19 cellular contexts compared by ENCODE assay signal in the genomic region with DNA sequence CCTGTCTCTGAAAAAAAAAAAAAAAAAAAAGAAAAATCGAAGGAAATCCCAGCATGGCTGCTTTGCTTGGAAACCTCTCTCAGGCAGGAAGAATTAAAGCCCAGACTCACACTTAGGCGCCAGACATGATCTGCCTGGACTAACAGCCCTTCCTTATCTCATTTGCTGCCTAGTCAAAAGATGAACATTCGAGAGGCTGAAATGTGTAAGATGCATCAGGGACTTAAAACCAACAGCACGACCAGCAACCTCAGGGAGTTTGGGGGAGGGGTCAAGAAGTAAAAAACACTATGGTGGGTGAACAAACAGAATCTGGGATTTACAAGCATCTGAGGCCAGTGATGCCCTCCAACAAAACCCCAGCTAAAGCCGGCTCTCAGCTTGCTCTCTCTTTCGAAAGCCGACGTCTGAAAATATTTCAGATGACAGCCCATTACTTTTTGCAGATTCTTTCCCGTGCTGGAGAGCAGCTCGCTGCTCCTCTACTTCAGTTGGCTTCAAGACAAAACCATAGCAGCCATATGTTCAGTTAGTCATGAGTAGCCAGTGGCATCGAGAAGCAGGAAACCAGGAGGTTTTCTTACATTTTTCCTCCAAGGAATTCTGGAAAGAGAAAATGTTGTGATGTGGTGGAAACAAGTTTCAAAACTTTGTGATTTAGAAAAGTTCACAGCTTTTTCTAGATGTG.
DNase-seq lines count a peak whose midpoint lies in the region; ATAC-seq and TF ChIP-seq lines count a peak whose summit lies in the region.
"Had no signal": no experiment of that assay in that cellular context is flagged by ENCODE, and none has a peak within 500 bp of the region (broad histone marks: within the 10 kb centered on the region; RNA-seq: fewer than 3 reads in every experiment).

No MANE protein-coding gene starts in this region.

- no peak for TF ChIP-seq POLR2A in right lobe of liver (IDR thresholded peaks at IDR 0.05)

- H3K4me3 ChIP-seq in astrocyte of the cerebellum (ENCODE audit: low read depth, low read length) (no peak overlapping the region), foreskin fibroblast (ENCODE audit: low read depth in 1 of 2, low read length in 2 of 2) (peak overlapping the region in 1 of 2 donors; percentile 30), right lobe of liver (no peak overlapping the region)
- H3K4me3 ChIP-seq: mucosa of descending colon had no signal

- H3K9me3 ChIP-seq in right lobe of liver, result no peaks in the 10 kb centered on the region
- H3K9me3 ChIP-seq: mucosa of descending colon had no signal

- no peaks in the 10 kb centered on the region for H3K4me1 Mint-ChIP-seq in activated naive CD4-positive, alpha-beta T cell treated with anti-CD3 and anti-CD28 coated beads, Interleukin-2, amount 10 ng/mL, durations not matched to agents 7 days and 5 days
- H3K4me1 Mint-ChIP-seq: activated CD4-positive, alpha-beta T cell treated with anti-CD3 and anti-CD28 coated beads for 36 hours had no signal

- CTCF ChIA-PET in activated naive CD4-positive, alpha-beta T cell treated with anti-CD3 and anti-CD28 coated beads, Interleukin-2, amount 10 ng/mL, durations not matched to agents 7 days and 5 days (lab: Charles Lee), result no interaction called here

- H3K27ac ChIP-seq in right lobe of liver, result no peak overlapping the region

- in situ Hi-C loops in astrocyte of the cerebellum (cut with HindIII; ENCODE audit: low sequenced_read_pairs), result no loop called here

- peaks cover 13% of the 10 kb centered on the region for H3K9me3 Mint-ChIP-seq in activated naive CD4-positive, alpha-beta T cell treated with anti-CD3 and anti-CD28 coated beads, Interleukin-2, amount 10 ng/mL, durations not matched to agents 7 days and 5 days

- H3K27me3 Mint-ChIP-seq in activated naive CD4-positive, alpha-beta T cell treated with anti-CD3 and anti-CD28 coated beads, Interleukin-2, amount 10 ng/mL, durations not matched to agents 7 days and 5 days, result no peaks in the 10 kb centered on the region
- H3K27me3 Mint-ChIP-seq: activated CD4-positive, alpha-beta T cell treated with anti-CD3 and anti-CD28 coated beads for 36 hours; activated naive CD8-positive, alpha-beta T cell had no signal

- intact Hi-C loops in right lobe of liver (cut with DNase I), result no loop called here

- H3K27me3 ChIP-seq in right lobe of liver, result no peaks in the 10 kb centered on the region

- ATAC-seq in HG02885 (IDR thresholded peaks at IDR 0.05; ENCODE audit: poor library complexity, unreplicated experiment), result no peak
- no peak for ATAC-seq in right lobe of liver
- ATAC-seq: activated CD4-positive, alpha-beta T cell treated with anti-CD3 and anti-CD28 coated beads for 36 hours; mucosa of descending colon had no signal

- DNase-seq in NCI-H82 (lab: John Stamatoyannopoulos, UW) (peak; percentile 6), NCI-H82 treated with DMSO at 0.1 percent for 48 hours (lab: John Stamatoyannopoulos, UW; ENCODE audit: unreplicated experiment) (no peak), astrocyte of the cerebellum (ENCODE audit: low read depth) (peak; percentile 54), foreskin fibroblast (peak; percentile 72 to 88), COLO829 (ENCODE audit: low spot score) (no peak), right lobe of liver (no peak)
- DNase-seq in activated naive CD4-positive, alpha-beta T cell treated with anti-CD3 and anti-CD28 coated beads, Interleukin-2, amount 10 ng/mL, durations not matched to agents 7 days and 5 days, result no peak
- DNase-seq: 8988T; activated CD4-positive, alpha-beta T cell treated with anti-CD3 and anti-CD28 coated beads for 36 hours; cerebellar nuclear complex; head of caudate nucleus; mucosa of descending colon; NCI-H1105 treated with DMSO at 0.1 percent for 48 hours; NCI-H2171 treated with DMSO at 0.1 percent for 48 hours; SHP77 treated with DMSO at 0.1 percent for 48 hours; stimulated activated CD4-positive, alpha-beta T cell treated with anti-CD3 and anti-CD28 coated beads, Interleukin-4, amount 100 ng/mL, for 24 hours; T1000 had no signal

- H3K36me3 Mint-ChIP-seq in activated naive CD4-positive, alpha-beta T cell treated with anti-CD3 and anti-CD28 coated beads, Interleukin-2, amount 10 ng/mL, durations not matched to agents 7 days and 5 days, result no peaks in the 10 kb centered on the region
- H3K36me3 Mint-ChIP-seq: activated naive CD8-positive, alpha-beta T cell had no signal

- H3K4me3 Mint-ChIP-seq in activated naive CD4-positive, alpha-beta T cell treated with anti-CD3 and anti-CD28 coated beads, Interleukin-2, amount 10 ng/mL, durations not matched to agents 7 days and 5 days, result no peak overlapping the region
- H3K4me3 Mint-ChIP-seq: activated CD4-positive, alpha-beta T cell treated with anti-CD3 and anti-CD28 coated beads for 36 hours; activated naive CD8-positive, alpha-beta T cell had no signal

- H3K4me1 ChIP-seq in right lobe of liver, result no peaks in the 10 kb centered on the region

- no peak overlapping the region for H3K27ac Mint-ChIP-seq in activated naive CD4-positive, alpha-beta T cell treated with anti-CD3 and anti-CD28 coated beads, Interleukin-2, amount 10 ng/mL, durations not matched to agents 7 days and 5 days
- H3K27ac Mint-ChIP-seq: activated CD4-positive, alpha-beta T cell treated with anti-CD3 and anti-CD28 coated beads for 36 hours; activated naive CD8-positive, alpha-beta T cell had no signal

- WGBS in right lobe of liver (ENCODE audit: insufficient coverage, low coverage, low lambda C conversion rate, missing lambda C conversion rate), result 66% methylated on average over 11 of the region's 11 CpGs

- H3K36me3 ChIP-seq in right lobe of liver, result no peaks in the 10 kb centered on the region

- TF ChIP-seq CTCF in astrocyte of the cerebellum (IDR thresholded peaks at IDR 0.05; ENCODE audit: low read depth, low read length, missing control alignments) (no peak), foreskin fibroblast (IDR thresholded peaks at IDR 0.05; ENCODE audit: low read depth, low read length) (no peak), right lobe of liver (IDR thresholded peaks at IDR 0.05) (no peak)

Comparison
In these comparisons a context has a peak if more than half of its experiments do, and no peak if none do; other contexts are left out.
1. DNase-seq: peak in NCI-H82 (single experiment), astrocyte of the cerebellum (single experiment) and foreskin fibroblast (2 of 2); none in NCI-H82 treated with DMSO at 0.1 percent for 48 hours (single experiment), COLO829 (single experiment), activated naive CD4-positive, alpha-beta T cell treated with anti-CD3 and anti-CD28 coated beads, Interleukin-2, amount 10 ng/mL, durations not matched to agents 7 days and 5 days (single experiment) and right lobe of liver (0 of 3).